In genomic region chr20:13485576-13485975, GRCh38 we compare ENCODE assay signal across 9 cellular contexts.
"Had no signal": no experiment of that assay in that cellular context is flagged by ENCODE, and none has a peak within 500 bp of the region (broad histone marks: within the 10 kb centered on the region; RNA-seq: fewer than 3 reads in every experiment).

No MANE protein-coding gene starts in this region.

- FAIRE-seq: HepG2 had no signal

- H3K27ac ChIP-seq: GM23248, HL-60 had no signal

- DNase-seq: GM23248, GOT3, H7, HFFc6, KBM-7 had no signal

- H3K4me3 ChIP-seq: GM23248, HAP-1 had no signal

- H3K9me3 ChIP-seq: HAP-1 had no signal

- ATAC-seq: HCT116, HepG2 had no signal
